In genomic region chr1:247112479-247112781, GRCh38 we compare ENCODE assay signal across 11 cellular contexts. TPM values are rescaled to one million over a fixed set of nuclear protein-coding genes. Genes with fewer than 3 reads are reported as not detected.
DNase-seq lines count a peak whose midpoint lies in the region; ATAC-seq, FAIRE-seq and TF ChIP-seq lines count a peak whose summit lies in the region.
"Had no signal": no experiment of that assay in that cellular context is flagged by ENCODE, and none has a peak within 500 bp of the region (broad histone marks: within the 10 kb centered on the region; RNA-seq: fewer than 3 reads in every experiment).

No MANE protein-coding gene starts in this region.

- H3K36me3 ChIP-seq in K562 (ENCODE audit: control insufficient read depth, insufficient read depth, low read length), result no peaks in the 10 kb centered on the region
- H3K36me3 ChIP-seq in right lobe of liver, result no peaks in the 10 kb centered on the region
- H3K36me3 ChIP-seq in subcutaneous abdominal adipose tissue (ENCODE audit: control insufficient read depth in 5 of 5, insufficient read depth in 5 of 5, low read length in 5 of 5), result no peaks in the 10 kb centered on the region
- H3K36me3 ChIP-seq: adrenal gland had no signal

- no peak for FAIRE-seq in K562 (lab: Jason Lieb, UNC)

- H3K4me2 ChIP-seq in K562 (ENCODE audit: insufficient read depth, low read length), result peak overlapping the region; percentile 84

- H3K9me3 ChIP-seq in K562 (replicated peaks; ENCODE audit: control insufficient read depth, insufficient read depth, low read depth, low read length) (peaks cover 5% of the 10 kb centered on the region), right lobe of liver (no peaks in the 10 kb centered on the region), subcutaneous abdominal adipose tissue (ENCODE audit: control insufficient read depth in 5 of 5, low read length in 5 of 5) (no peaks in the 10 kb centered on the region)
- H3K9me3 ChIP-seq: adrenal gland had no signal

- peak overlapping the region; percentile 72 to 94; a peak in 3 of 4 replicates for H3K9ac ChIP-seq in K562 (ENCODE audit: insufficient read depth in 1 of 2, low read depth in 2 of 2, low read length in 2 of 2)
- peak overlapping the region in 4 of 5 donors; percentile 26 to 73 (median 70) for H3K9ac ChIP-seq in subcutaneous abdominal adipose tissue (ENCODE audit: low read length in 5 of 5)

- intact Hi-C loops in K562 (cut with micrococcal nuclease) (loop anchor here (5.0 kb wide), 1 partner anchor 100 kb away; no protein-coding TSS in a partner anchor), right lobe of liver (cut with DNase I) (no loop called here)

- no peak for TF ChIP-seq CTCF in K562 (IDR thresholded peaks at IDR 0.05 in 2 of 3, conservative IDR thresholded peaks at IDR 0.05 in 1 of 3; ENCODE audit: insufficient read depth in 2 of 3, low read depth in 1 of 3, low read length in 3 of 3)
- TF ChIP-seq CTCF in right lobe of liver (IDR thresholded peaks at IDR 0.05), result no peak

- H3K9me3 Mint-ChIP-seq in activated T-helper 17 cell treated with anti-CD3 and anti-CD28 coated beads, Interleukin-2, amount 50 U/mL, for 72 hours, result peaks cover 1% of the 10 kb centered on the region

- H3K4me3 ChIP-seq in K562, result no peak overlapping the region
- H3K4me3 ChIP-seq in right lobe of liver, result peak overlapping the region; percentile 64 to 70 (median 66)
- peak overlapping the region in 4 of 5 donors; percentile 64 to 71 (median 68) for H3K4me3 ChIP-seq in subcutaneous abdominal adipose tissue (ENCODE audit: low read depth in 1 of 5, low read length in 5 of 5)

- TF ChIP-seq POLR2A in K562 (conservative IDR thresholded peaks at IDR 0.05) (no peak), right lobe of liver (IDR thresholded peaks at IDR 0.05) (no peak)

- DNase-seq in NCI-H2171 treated with DMSO at 0.1 percent for 48 hours (lab: John Stamatoyannopoulos, UW) (peak; percentile 28), NCI-H2171 (lab: John Stamatoyannopoulos, UW) (no peak), K562 (ENCODE audit: extremely low read depth in 1 of 4, low spot score in 3 of 4) (no peak), right lobe of liver (no peak), dermis blood vessel endothelial cell (no peak), activated gamma-delta T cell (lab: John Stamatoyannopoulos, UW) (no peak)

- WGBS in K562 (ENCODE audit: insufficient coverage, low coverage, missing lambda C conversion rate), result 55% methylated on average over 9 of the region's 9 CpGs
- WGBS in right lobe of liver (ENCODE audit: insufficient coverage, low coverage, low lambda C conversion rate, missing lambda C conversion rate), result no CpG with 5 or more reads among the region's 9 CpGs

- H2AFZ ChIP-seq in K562 (ENCODE audit: low read depth, low read length), result peak overlapping the region; percentile 100

- H3K27me3 Mint-ChIP-seq in activated T-helper 17 cell treated with anti-CD3 and anti-CD28 coated beads, Interleukin-2, amount 50 U/mL, for 72 hours, result peaks cover 31% of the 10 kb centered on the region

- CTCF ChIA-PET in K562 (lab: Yijun Ruan, JAX; ENCODE audit: low intra/inter-chr PET ratio), result no interaction called here

- no peaks in the 10 kb centered on the region for H4K20me1 ChIP-seq in K562 (replicated peaks; ENCODE audit: control insufficient read depth, insufficient read depth, low read length)

- no peak for ATAC-seq in K562
- peak in 1 of 4 donors; percentile 40 for ATAC-seq in right lobe of liver
- no peak for ATAC-seq in activated T-helper 17 cell treated with anti-CD3 and anti-CD28 coated beads, Interleukin-2, amount 50 U/mL, for 72 hours (replicated peaks)

- H3K9me1 ChIP-seq in K562 (ENCODE audit: control insufficient read depth, insufficient read depth, low read length), result no peaks in the 10 kb centered on the region

- no peak for TF ChIP-seq RAD21 in K562 (CRISPR knock-in tag; conservative IDR thresholded peaks at IDR 0.05 in 1 of 2, IDR thresholded peaks at IDR 0.05 in 1 of 2)

- no peaks in the 10 kb centered on the region for H3K36me3 Mint-ChIP-seq in activated T-helper 17 cell treated with anti-CD3 and anti-CD28 coated beads, Interleukin-2, amount 50 U/mL, for 72 hours (ENCODE audit: low read depth)

- no peak overlapping the region for H3K4me3 Mint-ChIP-seq in activated T-helper 17 cell treated with anti-CD3 and anti-CD28 coated beads, Interleukin-2, amount 50 U/mL, for 72 hours

- in situ Hi-C loops in K562 (cut with MboI), result no loop called here

- H3K27me3 ChIP-seq in K562 (ENCODE audit: control insufficient read depth in 2 of 2, insufficient read depth in 2 of 2, low read length in 2 of 2) (no peaks in the 10 kb centered on the region), right lobe of liver (no peaks in the 10 kb centered on the region), subcutaneous abdominal adipose tissue (ENCODE audit: control insufficient read depth in 5 of 5, insufficient read depth in 4 of 5, low read length in 5 of 5) (no peaks in the 10 kb centered on the region)
- H3K27me3 ChIP-seq: adrenal gland had no signal

- POLR2A ChIA-PET in K562 (lab: Yijun Ruan, JAX), result interaction anchor here (0.9 kb wide), 1 partner anchor 219 kb away, joined by 3 read pairs; no protein-coding TSS in a partner anchor

- peaks cover 10% of the 10 kb centered on the region for H3K4me1 Mint-ChIP-seq in activated T-helper 17 cell treated with anti-CD3 and anti-CD28 coated beads, Interleukin-2, amount 50 U/mL, for 72 hours

- no peaks in the 10 kb centered on the region; the same call in 2 of the 3 replicates for H3K79me2 ChIP-seq in K562 (ENCODE audit: control insufficient read depth, insufficient read depth, low read length)

- H3K27ac ChIP-seq in K562 (ENCODE audit: extremely low read depth, low read depth, low read length) (no peak overlapping the region), right lobe of liver (peak overlapping the region in 1 of 3 donors; percentile 68), subcutaneous abdominal adipose tissue (ENCODE audit: low read depth, low read length) (no peak overlapping the region)
- H3K27ac ChIP-seq: HL-60, SK-N-MC had no signal

- no peak overlapping the region for H3K27ac Mint-ChIP-seq in activated T-helper 17 cell treated with anti-CD3 and anti-CD28 coated beads, Interleukin-2, amount 50 U/mL, for 72 hours

- no TSS peak for BruUV-seq in K562 (replicated peaks; lab: Mats Ljungman, UMichigan)

- no peak for TF ChIP-seq EP300 in K562 (IDR thresholded peaks at IDR 0.05; ENCODE audit: low read length)

- peaks cover 4 to 34% of the 10 kb centered on the region in 2 experiments for H3K4me1 ChIP-seq in K562 (replicated peaks in 1 of 2; ENCODE audit: control insufficient read depth in 2 of 2, insufficient read depth in 2 of 2, low read length in 2 of 2)
- H3K4me1 ChIP-seq in right lobe of liver, result peaks cover 0 to 14% (median 0%) of the 10 kb centered on the region in 4 donors
- peaks cover 2 to 25% (median 22%) of the 10 kb centered on the region in 5 donors for H3K4me1 ChIP-seq in subcutaneous abdominal adipose tissue (ENCODE audit: control insufficient read depth in 5 of 5, insufficient read depth in 5 of 5, low read length in 5 of 5)

RNA-seq across cellular contexts. Expression of gene ZNF669, which starts 8.3 kb away (rescaled TPM):
- 15.0 and 38.1 TPM in 2 replicates for total RNA-seq in K562 (2011; cell fraction: chromatin; rRNA removed; ENCODE audit: low replicate concordance)
- 14.7 and 18.0 TPM in 2 replicates for total RNA-seq in K562 (2011; cell fraction: nucleolus; rRNA removed)
- 13.5 and 16.2 TPM in 2 replicates for total RNA-seq in K562 (2011; cell fraction: nucleoplasm; rRNA removed)
- total RNA-seq in K562 (2014; rRNA removed), result 9.8 and 10.9 TPM in 2 replicates
- 18.3 and 21.1 TPM in 2 replicates for total RNA-seq in K562 (2014; rRNA removed; fragmentation: Illumina TruSeq; extraction: Trizol)
- total RNA-seq in K562 (2015; rRNA removed; fragmentation: Illumina TruSeq; extraction: Trizol), result 14.4 and 16.1 TPM in 2 replicates
- total RNA-seq in K562 (2021), result 8.0 and 10.2 TPM in 2 replicates
- 8.2 and 10.9 TPM in 2 replicates for polyA plus RNA-seq in K562 (2011; rRNA removed)
- 5.2 and 5.7 TPM in 2 replicates for polyA plus RNA-seq in K562 (2011; cell fraction: cytosol; rRNA removed)
- polyA plus RNA-seq in K562 (2011; cell fraction: nucleus; rRNA removed), result 3.2 and 3.9 TPM in 2 replicates
- polyA plus RNA-seq in K562 (2012), result 6.4 and 8.0 TPM in 2 replicates
- polyA plus RNA-seq in K562 (2014; fragmentation: Illumina TruSeq; extraction: Trizol), result 10.3 and 12.1 TPM in 2 replicates
- polyA plus RNA-seq in K562 (2014; fragmentation: Nextera tagmentation; extraction: Ambion mirVana), result 1 to 10 TPM; 5.3 to 6.3 TPM
- polyA plus RNA-seq in K562 (2014; rRNA removed), result 8.2 and 9.2 TPM in 2 replicates
- polyA minus RNA-seq in K562 (2011; rRNA and poly(A)+ RNA removed), result 15.3 and 21.4 TPM in 2 replicates
- polyA minus RNA-seq in K562 (2011; cell fraction: cytosol; rRNA and poly(A)+ RNA removed), result 4.2 and 5.3 TPM in 2 replicates
- 9.8 and 17.3 TPM in 2 replicates for polyA minus RNA-seq in K562 (2011; cell fraction: nucleus; rRNA and poly(A)+ RNA removed)
- 1 to 10 TPM in 5 of 6 experiments, under 1 TPM in 1; 0.90 to 2.6 (median 1.5) TPM for total RNA-seq in right lobe of liver
- 11.9 and 19.4 TPM in 2 replicates for total RNA-seq in dermis blood vessel endothelial cell
- 1 to 10 TPM; 5.7 to 7.1 TPM for total RNA-seq in activated T-helper 17 cell treated with anti-CD3 and anti-CD28 coated beads, Interleukin-2, amount 50 U/mL, for 72 hours

RNA-seq across cellular contexts. Expression of gene ZNF670, which starts 33.8 kb away (rescaled TPM):
- total RNA-seq in K562 (2011; cell fraction: chromatin; rRNA removed; ENCODE audit: low replicate concordance), result 4.5 and 17.1 TPM in 2 replicates
- total RNA-seq in K562 (2011; cell fraction: nucleolus; rRNA removed), result 2.8 and 5.1 TPM in 2 replicates
- total RNA-seq in K562 (2011; cell fraction: nucleoplasm; rRNA removed), result 6.5 and 7.7 TPM in 2 replicates
- 6.7 and 8.9 TPM in 2 replicates for total RNA-seq in K562 (2014; rRNA removed)
- 14.5 and 17.8 TPM in 2 replicates for total RNA-seq in K562 (2014; rRNA removed; fragmentation: Illumina TruSeq; extraction: Trizol)
- 10.3 and 11.2 TPM in 2 replicates for total RNA-seq in K562 (2015; rRNA removed; fragmentation: Illumina TruSeq; extraction: Trizol)
- total RNA-seq in K562 (2021), result 7.1 and 7.9 TPM in 2 replicates
- 9.7 and 11.8 TPM in 2 replicates for polyA plus RNA-seq in K562 (2011; rRNA removed)
- polyA plus RNA-seq in K562 (2011; cell fraction: cytosol; rRNA removed), result 1.1 and 2.6 TPM in 2 replicates
- 2.7 and 4.4 TPM in 2 replicates for polyA plus RNA-seq in K562 (2011; cell fraction: nucleus; rRNA removed)
- polyA plus RNA-seq in K562 (2012), result 5.9 and 6.1 TPM in 2 replicates
- polyA plus RNA-seq in K562 (2014; fragmentation: Illumina TruSeq; extraction: Trizol), result 11.1 and 12.4 TPM in 2 replicates
- polyA plus RNA-seq in K562 (2014; fragmentation: Nextera tagmentation; extraction: Ambion mirVana), result 10 to 100 TPM; 17.3 to 23.4 TPM
- 8.2 and 8.7 TPM in 2 replicates for polyA plus RNA-seq in K562 (2014; rRNA removed)
- 11.7 and 13.9 TPM in 2 replicates for polyA minus RNA-seq in K562 (2011; rRNA and poly(A)+ RNA removed)
- polyA minus RNA-seq in K562 (2011; cell fraction: cytosol; rRNA and poly(A)+ RNA removed), result 3.2 and 4.0 TPM in 2 replicates
- polyA minus RNA-seq in K562 (2011; cell fraction: nucleus; rRNA and poly(A)+ RNA removed), result 3.4 and 6.0 TPM in 2 replicates
- total RNA-seq in right lobe of liver, result 1 to 10 TPM in 5 of 6 experiments, under 1 TPM in 1; 0.79 to 2.7 (median 1.5) TPM
- 7.0 and 10.4 TPM in 2 replicates for total RNA-seq in dermis blood vessel endothelial cell
- total RNA-seq in activated T-helper 17 cell treated with anti-CD3 and anti-CD28 coated beads, Interleukin-2, amount 50 U/mL, for 72 hours, result 1 to 10 TPM; 2.7 to 3.3 TPM

RNA-seq across cellular contexts. Expression of gene ZNF124, which starts 59.4 kb away (rescaled TPM):
- total RNA-seq in K562 (2011; cell fraction: chromatin; rRNA removed; ENCODE audit: low replicate concordance), result 52.9 and 136 TPM in 2 replicates
- total RNA-seq in K562 (2011; cell fraction: nucleolus; rRNA removed), result 31.4 and 39.0 TPM in 2 replicates
- total RNA-seq in K562 (2011; cell fraction: nucleoplasm; rRNA removed), result 62.0 and 100 TPM in 2 replicates
- total RNA-seq in K562 (2014; rRNA removed) (28.2 and 31.2 TPM in 2 replicates), K562 (2014; rRNA removed; fragmentation: Illumina TruSeq; extraction: Trizol) (71.5 and 74.9 TPM in 2 replicates), K562 (2015; rRNA removed; fragmentation: Illumina TruSeq; extraction: Trizol) (63.2 and 68.5 TPM in 2 replicates), K562 (2021) (43.1 and 47.1 TPM in 2 replicates), right lobe of liver (10 to 100 TPM in 1 of 6 experiments, 1 to 10 TPM in 5; 5.4 to 13.8 (median 6.6) TPM), dermis blood vessel endothelial cell (60.8 and 93.4 TPM in 2 replicates)
- polyA plus RNA-seq in K562 (2011; rRNA removed) (20.2 TPM in 2 replicates), K562 (2014; fragmentation: Illumina TruSeq; extraction: Trizol) (14.7 and 15.0 TPM in 2 replicates), K562 (2014; fragmentation: Nextera tagmentation; extraction: Ambion mirVana) (10 to 100 TPM in 1 of 2 experiments, 1 to 10 TPM in 1; 7.6 to 13.6 TPM), K562 (2014; rRNA removed) (12.5 and 13.5 TPM in 2 replicates)
- 3.4 and 9.2 TPM in 2 replicates for polyA plus RNA-seq in K562 (2011; cell fraction: cytosol; rRNA removed)
- polyA plus RNA-seq in K562 (2011; cell fraction: nucleus; rRNA removed), result 13.8 and 23.5 TPM in 2 replicates
- 9.4 and 9.9 TPM in 2 replicates for polyA plus RNA-seq in K562 (2012)
- polyA minus RNA-seq in K562 (2011; rRNA and poly(A)+ RNA removed), result 141 and 252 TPM in 2 replicates
- polyA minus RNA-seq in K562 (2011; cell fraction: cytosol; rRNA and poly(A)+ RNA removed), result 58.9 and 64.8 TPM in 2 replicates
- polyA minus RNA-seq in K562 (2011; cell fraction: nucleus; rRNA and poly(A)+ RNA removed), result 21.0 and 48.3 TPM in 2 replicates
- 10 to 100 TPM; 11.6 to 14.4 TPM for total RNA-seq in activated T-helper 17 cell treated with anti-CD3 and anti-CD28 coated beads, Interleukin-2, amount 50 U/mL, for 72 hours
